ENCODE assay signal across 16 cellular contexts in the genomic region with DNA sequence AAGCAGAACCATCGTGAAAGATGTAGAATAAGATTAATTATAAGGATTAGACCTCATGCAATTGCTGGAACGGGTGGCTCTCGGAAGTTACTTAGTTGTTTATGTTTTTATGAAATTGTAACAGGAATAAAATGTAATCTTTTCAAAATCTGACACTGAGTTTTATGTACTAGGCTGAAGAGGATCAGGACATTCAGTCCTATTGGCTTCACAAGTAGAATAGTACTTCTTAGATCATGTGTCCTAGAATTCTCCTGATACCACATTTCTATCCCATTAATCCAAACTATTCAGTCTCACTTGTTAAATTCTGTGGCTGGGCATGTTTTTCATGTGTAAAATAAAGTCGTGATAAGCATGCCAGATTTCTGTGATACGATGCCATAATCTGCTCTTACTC.
DNase-seq lines count a peak whose midpoint lies in the region; ATAC-seq and TF ChIP-seq lines count a peak whose summit lies in the region.
"Had no signal": no experiment of that assay in that cellular context is flagged by ENCODE, and none has a peak within 500 bp of the region (broad histone marks: within the 10 kb centered on the region; RNA-seq: fewer than 3 reads in every experiment).

No MANE protein-coding gene starts in this region.

- DNase-seq in activated naive CD4-positive, alpha-beta T cell treated with anti-CD3 and anti-CD28 coated beads, Interleukin-2, amount 10 ng/mL, durations not matched to agents 7 days and 5 days, result no peak
- DNase-seq in activated naive CD4-positive, alpha-beta T cell treated with Interleukin-2 at 50 U/mL for 16 hours, result no peak
- DNase-seq in activated CD4-positive, alpha-beta memory T cell treated with anti-CD3 and anti-CD28 coated beads, Interleukin-2, amount 10 ng/mL, durations not matched to agents 7 days and 5 days, result no peak
- DNase-seq in left ventricle myocardium inferior (no peak), uterus (peak in 1 of 2 donors; percentile 37), NOMO-1 treated with dmso at 0.1 percent for 144 hours (lab: John Stamatoyannopoulos, UW; ENCODE audit: unreplicated experiment) (no peak), NCI-H510A treated with DMSO at 0.1 percent for 48 hours (lab: John Stamatoyannopoulos, UW) (no peak)
- DNase-seq: dorsolateral prefrontal cortex, HCEC 1CT, heart right ventricle, NCI-H1092, NCI-H2081, NCI-H524 treated with DMSO at 0.1 percent for 48 hours had no signal

- H3K4me3 ChIP-seq in left ventricle myocardium inferior (no peak overlapping the region), uterus (no peak overlapping the region)
- H3K4me3 ChIP-seq: dorsolateral prefrontal cortex, heart right ventricle, K562 had no signal

- peak overlapping the region; percentile 67 for H3K27ac ChIP-seq in left ventricle myocardium inferior (replicated peaks)
- H3K27ac ChIP-seq in uterus, result peak overlapping the region; percentile 74 to 86
- H3K27ac ChIP-seq: dorsolateral prefrontal cortex had no signal

- H3K4me3 Mint-ChIP-seq in activated naive CD4-positive, alpha-beta T cell treated with anti-CD3 and anti-CD28 coated beads, Interleukin-2, amount 10 ng/mL, durations not matched to agents 7 days and 5 days, result peak overlapping the region; percentile 82
- H3K4me3 Mint-ChIP-seq in activated CD4-positive, alpha-beta memory T cell treated with anti-CD3 and anti-CD28 coated beads, Interleukin-2, amount 10 ng/mL, durations not matched to agents 7 days and 5 days, result peak overlapping the region; percentile 66
- H3K4me3 Mint-ChIP-seq: nephron had no signal

- H3K4me1 ChIP-seq in left ventricle myocardium inferior (no peaks in the 10 kb centered on the region), uterus (no peaks in the 10 kb centered on the region)

- no peak for ATAC-seq in HG02973 (IDR thresholded peaks at IDR 0.05; ENCODE audit: unreplicated experiment)
- ATAC-seq: K562 had no signal

- peaks cover 67% of the 10 kb centered on the region for H3K4me1 Mint-ChIP-seq in activated naive CD4-positive, alpha-beta T cell treated with anti-CD3 and anti-CD28 coated beads, Interleukin-2, amount 10 ng/mL, durations not matched to agents 7 days and 5 days
- H3K4me1 Mint-ChIP-seq in activated CD4-positive, alpha-beta memory T cell treated with anti-CD3 and anti-CD28 coated beads, Interleukin-2, amount 10 ng/mL, durations not matched to agents 7 days and 5 days, result peaks cover 64% of the 10 kb centered on the region

- intact Hi-C loops in left ventricle myocardium inferior (cut with micrococcal nuclease) (no loop called here), uterus (cut with DNase I; ENCODE audit: low total_unique reads) (no loop called here)

- H3K9me3 Mint-ChIP-seq in activated naive CD4-positive, alpha-beta T cell treated with anti-CD3 and anti-CD28 coated beads, Interleukin-2, amount 10 ng/mL, durations not matched to agents 7 days and 5 days, result no peaks in the 10 kb centered on the region
- no peaks in the 10 kb centered on the region for H3K9me3 Mint-ChIP-seq in activated CD4-positive, alpha-beta memory T cell treated with anti-CD3 and anti-CD28 coated beads, Interleukin-2, amount 10 ng/mL, durations not matched to agents 7 days and 5 days
- H3K9me3 Mint-ChIP-seq: nephron had no signal

- no peaks in the 10 kb centered on the region for H3K27me3 Mint-ChIP-seq in activated naive CD4-positive, alpha-beta T cell treated with anti-CD3 and anti-CD28 coated beads, Interleukin-2, amount 10 ng/mL, durations not matched to agents 7 days and 5 days
- no peaks in the 10 kb centered on the region for H3K27me3 Mint-ChIP-seq in activated CD4-positive, alpha-beta memory T cell treated with anti-CD3 and anti-CD28 coated beads, Interleukin-2, amount 10 ng/mL, durations not matched to agents 7 days and 5 days

- H3K36me3 ChIP-seq in left ventricle myocardium inferior, result no peaks in the 10 kb centered on the region
- no peaks in the 10 kb centered on the region for H3K36me3 ChIP-seq in uterus
- H3K36me3 ChIP-seq: heart right ventricle had no signal

- no peaks in the 10 kb centered on the region for H3K27me3 ChIP-seq in left ventricle myocardium inferior (ENCODE audit: low read depth)
- H3K27me3 ChIP-seq in uterus, result no peaks in the 10 kb centered on the region
- H3K27me3 ChIP-seq: heart right ventricle had no signal

- TF ChIP-seq POLR2A in uterus (IDR thresholded peaks at IDR 0.05), result no peak

- POLR2A ChIA-PET in activated CD4-positive, alpha-beta memory T cell treated with anti-CD3 and anti-CD28 coated beads, Interleukin-2, amount 10 ng/mL, durations not matched to agents 7 days and 5 days (lab: Charles Lee), result interaction anchor here (1.0 to 3.3 kb wide), 9 partner anchors 26 to 473 kb away, joined by 3 to 14 read pairs (median 4); no protein-coding TSS in a partner anchor

- CTCF ChIA-PET in activated naive CD4-positive, alpha-beta T cell treated with anti-CD3 and anti-CD28 coated beads, Interleukin-2, amount 10 ng/mL, durations not matched to agents 7 days and 5 days (lab: Charles Lee), result interaction anchor here (3.7 kb wide), 1 partner anchor 50 kb away, joined by 28 read pairs; no protein-coding TSS in a partner anchor
- CTCF ChIA-PET in activated CD4-positive, alpha-beta memory T cell treated with anti-CD3 and anti-CD28 coated beads, Interleukin-2, amount 10 ng/mL, durations not matched to agents 7 days and 5 days (lab: Charles Lee), result interaction anchor here (1.1 to 4.2 kb wide), 4 partner anchors 10 to 459 kb away, joined by 4 to 19 read pairs (median 8); no protein-coding TSS in a partner anchor

- H3K9me3 ChIP-seq in left ventricle myocardium inferior (replicated peaks) (no peaks in the 10 kb centered on the region), uterus (no peaks in the 10 kb centered on the region)
- H3K9me3 ChIP-seq: heart right ventricle had no signal

- H3K36me3 Mint-ChIP-seq in activated naive CD4-positive, alpha-beta T cell treated with anti-CD3 and anti-CD28 coated beads, Interleukin-2, amount 10 ng/mL, durations not matched to agents 7 days and 5 days, result peaks cover 1% of the 10 kb centered on the region
- no peaks in the 10 kb centered on the region for H3K36me3 Mint-ChIP-seq in activated CD4-positive, alpha-beta memory T cell treated with anti-CD3 and anti-CD28 coated beads, Interleukin-2, amount 10 ng/mL, durations not matched to agents 7 days and 5 days (ENCODE audit: low read depth)

- TF ChIP-seq CTCF in left ventricle myocardium inferior (IDR thresholded peaks at IDR 0.05; ENCODE audit: borderline replicate concordance), result no peak
- TF ChIP-seq CTCF in uterus (IDR thresholded peaks at IDR 0.05), result no peak

- peak overlapping the region; percentile 99 for H3K27ac Mint-ChIP-seq in activated naive CD4-positive, alpha-beta T cell treated with anti-CD3 and anti-CD28 coated beads, Interleukin-2, amount 10 ng/mL, durations not matched to agents 7 days and 5 days
- H3K27ac Mint-ChIP-seq in activated CD4-positive, alpha-beta memory T cell treated with anti-CD3 and anti-CD28 coated beads, Interleukin-2, amount 10 ng/mL, durations not matched to agents 7 days and 5 days, result peak overlapping the region; percentile 89
